8 cellular contexts compared by ENCODE assay signal in the genomic region with DNA sequence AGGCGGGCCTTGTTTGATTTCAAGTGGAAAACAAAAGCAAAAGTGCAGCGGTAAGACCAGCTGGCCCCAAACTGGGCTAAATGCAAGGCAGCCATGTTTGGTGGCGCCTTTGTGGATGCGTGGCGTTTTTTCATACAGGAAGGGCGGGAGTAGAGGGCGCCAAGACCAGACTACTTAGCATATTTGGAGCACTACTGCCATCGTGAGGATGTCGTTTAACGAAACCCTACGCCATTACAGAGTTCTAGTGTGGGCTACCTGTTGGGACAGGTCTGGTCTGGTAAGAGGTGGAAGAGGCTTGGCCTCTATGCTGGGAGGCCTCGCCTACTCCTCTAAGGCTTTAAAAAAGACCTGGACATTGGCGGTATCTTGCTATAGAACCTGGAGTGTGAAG.
DNase-seq lines count a peak whose midpoint lies in the region; ATAC-seq and TF ChIP-seq lines count a peak whose summit lies in the region.

No MANE protein-coding gene starts in this region.

- H3K4me2 ChIP-seq in skeletal muscle satellite cell (ENCODE audit: low read length): peak overlapping the region; percentile 85

- H3K27ac ChIP-seq in coronary artery: peak overlapping the region; percentile 45 to 89

- POLR2A ChIA-PET in WTC11 (lab: Charles Lee): no interaction called here

- CTCF ChIA-PET in WTC11 (lab: Charles Lee): no interaction called here

- H3K4me3 ChIP-seq in coronary artery: peak overlapping the region; percentile 67
- peak overlapping the region; percentile 68 for H3K4me3 ChIP-seq in skeletal muscle satellite cell (ENCODE audit: low read length)

- no peaks in the 10 kb centered on the region for H3K36me3 ChIP-seq in skeletal muscle satellite cell (ENCODE audit: insufficient read depth, low read length)

- H3K27me3 ChIP-seq in skeletal muscle satellite cell (ENCODE audit: control insufficient read depth, insufficient read depth, low read length): peaks cover 34% of the 10 kb centered on the region

- H3K36me3 Mint-ChIP-seq in WTC11: peaks cover 68% of the 10 kb centered on the region

- H3K9ac ChIP-seq in skeletal muscle satellite cell (ENCODE audit: low read depth, low read length): peak overlapping the region; percentile 56

- TF ChIP-seq CTCF in AG09319 (IDR thresholded peaks at IDR 0.05; ENCODE audit: low read depth, low read length) (peak; percentile 39), coronary artery (IDR thresholded peaks at IDR 0.05) (no peak), WTC11 (IDR thresholded peaks at IDR 0.05) (no peak)

- no peaks in the 10 kb centered on the region for H3K4me1 Mint-ChIP-seq in WTC11

- ATAC-seq in GM19395 (IDR thresholded peaks at IDR 0.05; ENCODE audit: unreplicated experiment) (peak; percentile 76), WTC11 (no peak)

- DNase-seq in AG09319 (ENCODE audit: extremely low read depth, low read depth) (peak; percentile 90), NCI-H2227 treated with DMSO at 0.1 percent for 48 hours (lab: John Stamatoyannopoulos, UW) (peak; percentile 57), coronary artery (ENCODE audit: low spot score) (peak; percentile 93), WTC11 (ENCODE audit: low spot score) (no peak), NCI-H82 treated with DMSO at 0.1 percent for 48 hours (lab: John Stamatoyannopoulos, UW; ENCODE audit: unreplicated experiment) (no peak), NCI-H2107 treated with DMSO at 0.1 percent for 48 hours (lab: John Stamatoyannopoulos, UW; ENCODE audit: unreplicated experiment) (no peak)

- no peaks in the 10 kb centered on the region for H3K9me3 ChIP-seq in skeletal muscle satellite cell (replicated peaks; ENCODE audit: low read length)

- H3K27ac Mint-ChIP-seq in WTC11: no peak overlapping the region

- H3K27me3 Mint-ChIP-seq in WTC11 (ENCODE audit: low read depth): no peaks in the 10 kb centered on the region

- H3K9me3 Mint-ChIP-seq in WTC11: peaks cover 7% of the 10 kb centered on the region; the same call in 1 of the 2 replicates

- no peaks in the 10 kb centered on the region for H3K4me1 ChIP-seq in skeletal muscle satellite cell (ENCODE audit: control insufficient read depth, insufficient read depth, low read length)

- no peak overlapping the region for H3K4me3 Mint-ChIP-seq in WTC11

TF ChIP-seq in WTC11, 78 proteins besides CTCF, POLR2A, EP300 and RAD21:
- TF ChIP-seq GRHL2 (CRISPR knock-in tag; IDR thresholded peaks at IDR 0.05; ENCODE audit: insufficient replicate concordance, severe bottlenecking) (no peak), ZNF121 (CRISPR knock-in tag; IDR thresholded peaks at IDR 0.05) (no peak), ZNF396 (CRISPR knock-in tag; IDR thresholded peaks at IDR 0.05; ENCODE audit: borderline replicate concordance) (no peak), NFE2L1 (CRISPR knock-in tag; IDR thresholded peaks at IDR 0.05) (no peak), CREB1 (CRISPR knock-in tag; IDR thresholded peaks at IDR 0.05) (no peak), SP1 (CRISPR knock-in tag; conservative IDR thresholded peaks at IDR 0.05) (no peak), MXD4 (CRISPR knock-in tag; IDR thresholded peaks at IDR 0.05; ENCODE audit: borderline replicate concordance) (no peak)
- TF ChIP-seq, protein P1, sequence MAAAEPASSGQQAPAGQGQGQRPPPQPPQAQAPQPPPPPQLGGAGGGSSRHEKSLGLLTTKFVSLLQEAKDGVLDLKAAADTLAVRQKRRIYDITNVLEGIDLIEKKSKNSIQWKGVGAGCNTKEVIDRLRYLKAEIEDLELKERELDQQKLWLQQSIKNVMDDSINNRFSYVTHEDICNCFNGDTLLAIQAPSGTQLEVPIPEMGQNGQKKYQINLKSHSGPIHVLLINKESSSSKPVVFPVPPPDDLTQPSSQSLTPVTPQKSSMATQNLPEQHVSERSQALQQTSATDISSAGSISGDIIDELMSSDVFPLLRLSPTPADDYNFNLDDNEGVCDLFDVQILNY (CRISPR knock-in tag; IDR thresholded peaks at IDR 0.05): no peak
- TF ChIP-seq, protein P2, sequence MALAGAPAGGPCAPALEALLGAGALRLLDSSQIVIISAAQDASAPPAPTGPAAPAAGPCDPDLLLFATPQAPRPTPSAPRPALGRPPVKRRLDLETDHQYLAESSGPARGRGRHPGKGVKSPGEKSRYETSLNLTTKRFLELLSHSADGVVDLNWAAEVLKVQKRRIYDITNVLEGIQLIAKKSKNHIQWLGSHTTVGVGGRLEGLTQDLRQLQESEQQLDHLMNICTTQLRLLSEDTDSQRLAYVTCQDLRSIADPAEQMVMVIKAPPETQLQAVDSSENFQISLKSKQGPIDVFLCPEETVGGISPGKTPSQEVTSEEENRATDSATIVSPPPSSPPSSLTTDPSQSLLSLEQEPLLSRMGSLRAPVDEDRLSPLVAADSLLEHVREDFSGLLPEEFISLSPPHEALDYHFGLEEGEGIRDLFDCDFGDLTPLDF (CRISPR knock-in tag; IDR thresholded peaks at IDR 0.05): no peak
- TF ChIP-seq, protein P3, sequence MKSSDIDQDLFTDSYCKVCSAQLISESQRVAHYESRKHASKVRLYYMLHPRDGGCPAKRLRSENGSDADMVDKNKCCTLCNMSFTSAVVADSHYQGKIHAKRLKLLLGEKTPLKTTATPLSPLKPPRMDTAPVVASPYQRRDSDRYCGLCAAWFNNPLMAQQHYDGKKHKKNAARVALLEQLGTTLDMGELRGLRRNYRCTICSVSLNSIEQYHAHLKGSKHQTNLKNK (CRISPR knock-in tag; IDR thresholded peaks at IDR 0.05): no peak
- TF ChIP-seq, protein P4, sequence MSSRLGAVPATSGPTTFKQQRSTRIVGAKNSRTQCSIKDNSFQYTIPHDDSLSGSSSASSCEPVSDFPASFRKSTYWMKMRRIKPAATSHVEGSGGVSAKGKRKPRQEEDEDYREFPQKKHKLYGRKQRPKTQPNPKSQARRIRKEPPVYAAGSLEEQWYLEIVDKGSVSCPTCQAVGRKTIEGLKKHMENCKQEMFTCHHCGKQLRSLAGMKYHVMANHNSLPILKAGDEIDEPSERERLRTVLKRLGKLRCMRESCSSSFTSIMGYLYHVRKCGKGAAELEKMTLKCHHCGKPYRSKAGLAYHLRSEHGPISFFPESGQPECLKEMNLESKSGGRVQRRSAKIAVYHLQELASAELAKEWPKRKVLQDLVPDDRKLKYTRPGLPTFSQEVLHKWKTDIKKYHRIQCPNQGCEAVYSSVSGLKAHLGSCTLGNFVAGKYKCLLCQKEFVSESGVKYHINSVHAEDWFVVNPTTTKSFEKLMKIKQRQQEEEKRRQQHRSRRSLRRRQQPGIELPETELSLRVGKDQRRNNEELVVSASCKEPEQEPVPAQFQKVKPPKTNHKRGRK (CRISPR knock-in tag; IDR thresholded peaks at IDR 0.05; ENCODE audit: borderline replicate concordance): no peak
- TF ChIP-seq, protein P5, sequence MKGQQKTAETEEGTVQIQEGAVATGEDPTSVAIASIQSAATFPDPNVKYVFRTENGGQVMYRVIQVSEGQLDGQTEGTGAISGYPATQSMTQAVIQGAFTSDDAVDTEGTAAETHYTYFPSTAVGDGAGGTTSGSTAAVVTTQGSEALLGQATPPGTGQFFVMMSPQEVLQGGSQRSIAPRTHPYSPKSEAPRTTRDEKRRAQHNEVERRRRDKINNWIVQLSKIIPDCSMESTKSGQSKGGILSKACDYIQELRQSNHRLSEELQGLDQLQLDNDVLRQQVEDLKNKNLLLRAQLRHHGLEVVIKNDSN (CRISPR knock-in tag; IDR thresholded peaks at IDR 0.05): no peak

Comparison
In these comparisons a context has a peak if more than half of its experiments do, and no peak if none do; other contexts are left out.
1. DNase-seq: peak in AG09319 (single experiment), NCI-H2227 treated with DMSO at 0.1 percent for 48 hours (single experiment) and coronary artery (single experiment); none in WTC11 (single experiment), NCI-H82 treated with DMSO at 0.1 percent for 48 hours (single experiment) and NCI-H2107 treated with DMSO at 0.1 percent for 48 hours (single experiment).